Comparison of ENCODE assay signal across 23 cellular contexts in genomic region chr20:4603724-4604123, GRCh38.
DNase-seq lines count a peak whose midpoint lies in the region; ATAC-seq and TF ChIP-seq lines count a peak whose summit lies in the region.
"Had no signal": no experiment of that assay in that cellular context is flagged by ENCODE, and none has a peak within 500 bp of the region (broad histone marks: within the 10 kb centered on the region; RNA-seq: fewer than 3 reads in every experiment).

No MANE protein-coding gene starts in this region.

- no peak for TF ChIP-seq CTCF in left ventricle myocardium inferior (IDR thresholded peaks at IDR 0.05; ENCODE audit: borderline replicate concordance)
- no peak for TF ChIP-seq CTCF in right atrium auricular region (IDR thresholded peaks at IDR 0.05)
- no peak for TF ChIP-seq CTCF in fibroblast of lung (conservative IDR thresholded peaks at IDR 0.05 in 1 of 2, IDR thresholded peaks at IDR 0.05 in 1 of 2; ENCODE audit: low read depth in 1 of 2, low read length in 2 of 2)

- no peak overlapping the region for H3K4me3 Mint-ChIP-seq in activated T-helper 2 cell treated with anti-CD3 and anti-CD28 coated beads, Interferon-gamma antibody, Interleukin-2, Interleukin-4, amounts not matched to agents 10 μg/mL and 5 μg/mL and 100 μg/mL, durations not matched to agents 14 hours and 24 hours and 36 hours (ENCODE audit: low read depth)
- H3K4me3 Mint-ChIP-seq in activated T-helper 1 cell treated with anti-CD3 and anti-CD28 coated beads, Interleukin-12 subunit alpha, Interleukin-12 subunit beta, Interleukin-2, Interleukin-4 antibody, amounts not matched to agents 30 ng/mL and 10 ng/mL and 1 ng/mL, durations not matched to agents 14 hours and 24 hours and 36 hours: no peak overlapping the region
- H3K4me3 Mint-ChIP-seq: activated CD4-positive, alpha-beta T cell treated with anti-CD3 and anti-CD28 coated beads for 36 hours; activated T-cell treated with anti-CD3 and anti-CD28 coated beads, Interleukin-2, amount 50 U/mL, for 72 hours; H9; stimulated activated effector memory CD8-positive, alpha-beta T cell treated with anti-CD3 and anti-CD28 coated beads, Interleukin-12 subunit alpha, Interleukin-12 subunit beta, amount 100 ng/mL, for 72 hours had no signal

- H3K4me1 Mint-ChIP-seq in activated T-helper 2 cell treated with anti-CD3 and anti-CD28 coated beads, Interferon-gamma antibody, Interleukin-2, Interleukin-4, amounts not matched to agents 10 μg/mL and 5 μg/mL and 100 μg/mL, durations not matched to agents 14 hours and 24 hours and 36 hours (ENCODE audit: low read depth): peaks cover 2% of the 10 kb centered on the region
- H3K4me1 Mint-ChIP-seq in activated T-helper 1 cell treated with anti-CD3 and anti-CD28 coated beads, Interleukin-12 subunit alpha, Interleukin-12 subunit beta, Interleukin-2, Interleukin-4 antibody, amounts not matched to agents 30 ng/mL and 10 ng/mL and 1 ng/mL, durations not matched to agents 14 hours and 24 hours and 36 hours (ENCODE audit: low read depth): peaks cover 5% of the 10 kb centered on the region

- H3K27ac Mint-ChIP-seq in activated T-helper 2 cell treated with anti-CD3 and anti-CD28 coated beads, Interferon-gamma antibody, Interleukin-2, Interleukin-4, amounts not matched to agents 10 μg/mL and 5 μg/mL and 100 μg/mL, durations not matched to agents 14 hours and 24 hours and 36 hours: no peak overlapping the region
- no peak overlapping the region for H3K27ac Mint-ChIP-seq in activated T-helper 1 cell treated with anti-CD3 and anti-CD28 coated beads, Interleukin-12 subunit alpha, Interleukin-12 subunit beta, Interleukin-2, Interleukin-4 antibody, amounts not matched to agents 30 ng/mL and 10 ng/mL and 1 ng/mL, durations not matched to agents 14 hours and 24 hours and 36 hours
- H3K27ac Mint-ChIP-seq: activated CD4-positive, alpha-beta T cell treated with anti-CD3 and anti-CD28 coated beads for 36 hours; activated naive CD4-positive, alpha-beta T cell treated with anti-CD3 and anti-CD28 coated beads, Interleukin-2, amount 50 U/mL, for 72 hours; activated T-cell treated with anti-CD3 and anti-CD28 coated beads, Interleukin-2, amount 50 U/mL, for 72 hours; H9; stimulated activated effector memory CD8-positive, alpha-beta T cell treated with anti-CD3 and anti-CD28 coated beads, Interleukin-12 subunit alpha, Interleukin-12 subunit beta, amount 100 ng/mL, for 72 hours had no signal

- no peak for ATAC-seq in GM21529 (IDR thresholded peaks at IDR 0.05; ENCODE audit: unreplicated experiment)
- ATAC-seq: activated CD4-positive, alpha-beta T cell treated with anti-CD3 and anti-CD28 coated beads for 36 hours; activated naive CD4-positive, alpha-beta T cell treated with anti-CD3 and anti-CD28 coated beads, Interleukin-2, amount 50 U/mL, for 72 hours; activated T-cell treated with anti-CD3 and anti-CD28 coated beads, Interleukin-2, amount 50 U/mL, for 72 hours; right cardiac atrium; stimulated activated effector memory CD8-positive, alpha-beta T cell treated with anti-CD3 and anti-CD28 coated beads, Interleukin-12 subunit alpha, Interleukin-12 subunit beta, amount 100 ng/mL, for 72 hours had no signal

- H3K27me3 ChIP-seq in left ventricle myocardium inferior (ENCODE audit: low read depth): peaks cover 7% of the 10 kb centered on the region
- no peaks in the 10 kb centered on the region for H3K27me3 ChIP-seq in right atrium auricular region
- H3K27me3 ChIP-seq in fibroblast of lung (ENCODE audit: control insufficient read depth, insufficient read depth, low read length): no peaks in the 10 kb centered on the region
- H3K27me3 ChIP-seq in rectal smooth muscle tissue (ENCODE audit: control insufficient read depth, insufficient read depth, low read length): no peaks in the 10 kb centered on the region
- H3K27me3 ChIP-seq: thyroid gland had no signal

- H3K9ac ChIP-seq in fibroblast of lung (ENCODE audit: insufficient read depth, low read length) (no peak overlapping the region), rectal smooth muscle tissue (ENCODE audit: low read length) (no peak overlapping the region)

- H3K36me3 Mint-ChIP-seq in activated T-helper 2 cell treated with anti-CD3 and anti-CD28 coated beads, Interferon-gamma antibody, Interleukin-2, Interleukin-4, amounts not matched to agents 10 μg/mL and 5 μg/mL and 100 μg/mL, durations not matched to agents 14 hours and 24 hours and 36 hours (ENCODE audit: low read depth): no peaks in the 10 kb centered on the region
- no peaks in the 10 kb centered on the region for H3K36me3 Mint-ChIP-seq in activated T-helper 1 cell treated with anti-CD3 and anti-CD28 coated beads, Interleukin-12 subunit alpha, Interleukin-12 subunit beta, Interleukin-2, Interleukin-4 antibody, amounts not matched to agents 30 ng/mL and 10 ng/mL and 1 ng/mL, durations not matched to agents 14 hours and 24 hours and 36 hours (ENCODE audit: low read depth)
- H3K36me3 Mint-ChIP-seq: activated naive CD4-positive, alpha-beta T cell treated with anti-CD3 and anti-CD28 coated beads, Interleukin-2, amount 50 U/mL, for 72 hours; stimulated activated effector memory CD8-positive, alpha-beta T cell treated with anti-CD3 and anti-CD28 coated beads, Interleukin-12 subunit alpha, Interleukin-12 subunit beta, amount 100 ng/mL, for 72 hours had no signal

- H3K36me3 ChIP-seq in left ventricle myocardium inferior (no peaks in the 10 kb centered on the region), right atrium auricular region (no peaks in the 10 kb centered on the region), fibroblast of lung (ENCODE audit: control insufficient read depth, insufficient read depth, low read length) (no peaks in the 10 kb centered on the region), rectal smooth muscle tissue (ENCODE audit: control insufficient read depth, insufficient read depth, low read length) (no peaks in the 10 kb centered on the region)
- H3K36me3 ChIP-seq: thyroid gland had no signal

- no peaks in the 10 kb centered on the region for H4K20me1 ChIP-seq in fibroblast of lung (ENCODE audit: control insufficient read depth, extremely low read depth, insufficient read depth, low read length)

- H3K9me3 ChIP-seq in left ventricle myocardium inferior (replicated peaks) (no peaks in the 10 kb centered on the region), right atrium auricular region (no peaks in the 10 kb centered on the region), fibroblast of lung (ENCODE audit: control insufficient read depth, insufficient read depth, low read depth, low read length) (no peaks in the 10 kb centered on the region)
- H3K9me3 ChIP-seq: thyroid gland had no signal

- no peak overlapping the region for H3K4me3 ChIP-seq in left ventricle myocardium inferior
- H3K4me3 ChIP-seq in right atrium auricular region: no peak overlapping the region
- no peak overlapping the region for H3K4me3 ChIP-seq in fibroblast of lung (replicated peaks in 1 of 4; ENCODE audit: control extremely low read depth in 1 of 4, insufficient read depth in 1 of 4, low read depth in 3 of 4, low read length in 4 of 4)
- H3K4me3 ChIP-seq in rectal smooth muscle tissue (ENCODE audit: low read length): no peak overlapping the region
- H3K4me3 ChIP-seq: thyroid gland had no signal

- no peaks in the 10 kb centered on the region for H3K79me2 ChIP-seq in fibroblast of lung (ENCODE audit: control insufficient read depth, insufficient read depth, low read length)

- peaks cover 29% of the 10 kb centered on the region for H3K4me1 ChIP-seq in left ventricle myocardium inferior
- H3K4me1 ChIP-seq in right atrium auricular region: no peaks in the 10 kb centered on the region
- H3K4me1 ChIP-seq in fibroblast of lung (ENCODE audit: control insufficient read depth, extremely low read depth, insufficient read depth, low read length): peaks cover 16% of the 10 kb centered on the region
- peaks cover 33% of the 10 kb centered on the region for H3K4me1 ChIP-seq in rectal smooth muscle tissue (ENCODE audit: control insufficient read depth, insufficient read depth, low read length)

- H3K27me3 Mint-ChIP-seq in activated T-helper 2 cell treated with anti-CD3 and anti-CD28 coated beads, Interferon-gamma antibody, Interleukin-2, Interleukin-4, amounts not matched to agents 10 μg/mL and 5 μg/mL and 100 μg/mL, durations not matched to agents 14 hours and 24 hours and 36 hours (ENCODE audit: low read depth): peaks cover 38% of the 10 kb centered on the region
- H3K27me3 Mint-ChIP-seq in activated T-helper 1 cell treated with anti-CD3 and anti-CD28 coated beads, Interleukin-12 subunit alpha, Interleukin-12 subunit beta, Interleukin-2, Interleukin-4 antibody, amounts not matched to agents 30 ng/mL and 10 ng/mL and 1 ng/mL, durations not matched to agents 14 hours and 24 hours and 36 hours (ENCODE audit: insufficient read depth): peaks cover 36% of the 10 kb centered on the region

- no peak for DNase-seq in left ventricle myocardium inferior
- no peak for DNase-seq in right atrium auricular region (ENCODE audit: low spot score)
- peak; percentile 30 to 87 for DNase-seq in fibroblast of lung (ENCODE audit: low read depth in 2 of 2)
- no peak for DNase-seq in NCI-H1105 treated with DMSO at 0.1 percent for 48 hours (lab: John Stamatoyannopoulos, UW)
- DNase-seq in activated T-helper 2 cell treated with anti-CD3 and anti-CD28 coated beads, Interferon-gamma antibody, Interleukin-2, Interleukin-4, amounts not matched to agents 10 μg/mL and 5 μg/mL and 100 μg/mL, durations not matched to agents 14 hours and 24 hours and 36 hours (ENCODE audit: low spot score): no peak
- no peak for DNase-seq in activated T-helper 1 cell treated with anti-CD3 and anti-CD28 coated beads, Interleukin-12 subunit alpha, Interleukin-12 subunit beta, Interleukin-2, Interleukin-4 antibody, amounts not matched to agents 30 ng/mL and 10 ng/mL and 1 ng/mL, durations not matched to agents 14 hours and 24 hours and 36 hours (ENCODE audit: low spot score)
- DNase-seq: 8988T; activated CD4-positive, alpha-beta T cell treated with anti-CD3 and anti-CD28 coated beads for 36 hours; activated T-cell treated with anti-CD3 and anti-CD28 coated beads, Interleukin-2, amount 50 U/mL, for 72 hours; COR-L47; DND-41; effector memory CD4-positive, alpha-beta T cell; H9; NCI-H146; NCI-H2171 treated with DMSO at 0.1 percent for 48 hours; NCI-H748 treated with DMSO at 0.1 percent for 48 hours; right cardiac atrium; SW 1271; thyroid gland had no signal

- no peak overlapping the region for H2AFZ ChIP-seq in fibroblast of lung (ENCODE audit: low read length)

- no peaks in the 10 kb centered on the region for H3K9me3 Mint-ChIP-seq in activated T-helper 2 cell treated with anti-CD3 and anti-CD28 coated beads, Interferon-gamma antibody, Interleukin-2, Interleukin-4, amounts not matched to agents 10 μg/mL and 5 μg/mL and 100 μg/mL, durations not matched to agents 14 hours and 24 hours and 36 hours
- H3K9me3 Mint-ChIP-seq in activated T-helper 1 cell treated with anti-CD3 and anti-CD28 coated beads, Interleukin-12 subunit alpha, Interleukin-12 subunit beta, Interleukin-2, Interleukin-4 antibody, amounts not matched to agents 30 ng/mL and 10 ng/mL and 1 ng/mL, durations not matched to agents 14 hours and 24 hours and 36 hours: no peaks in the 10 kb centered on the region
- H3K9me3 Mint-ChIP-seq: activated naive CD4-positive, alpha-beta T cell treated with anti-CD3 and anti-CD28 coated beads, Interleukin-2, amount 50 U/mL, for 72 hours; activated T-cell treated with anti-CD3 and anti-CD28 coated beads, Interleukin-2, amount 50 U/mL, for 72 hours; H9; stimulated activated effector memory CD8-positive, alpha-beta T cell treated with anti-CD3 and anti-CD28 coated beads, Interleukin-12 subunit alpha, Interleukin-12 subunit beta, amount 100 ng/mL, for 72 hours had no signal

- H3K27ac ChIP-seq in left ventricle myocardium inferior (replicated peaks) (peak overlapping the region; percentile 26), right atrium auricular region (no peak overlapping the region), fibroblast of lung (ENCODE audit: insufficient read depth, low read length) (peak overlapping the region; percentile 3), rectal smooth muscle tissue (ENCODE audit: low read depth, low read length) (peak overlapping the region; percentile 87)
- H3K27ac ChIP-seq: thyroid gland had no signal

- intact Hi-C loops in left ventricle myocardium inferior (cut with micrococcal nuclease): loop anchor here (2.0 kb wide), 1 partner anchor 117 kb away; the partner anchor contains the start of gene PRND
- intact Hi-C loops in activated T-helper 2 cell treated with anti-CD3 and anti-CD28 coated beads, Interferon-gamma antibody, Interleukin-2, Interleukin-4, amounts not matched to agents 10 μg/mL and 5 μg/mL and 100 μg/mL, durations not matched to agents 14 hours and 24 hours and 36 hours (cut with micrococcal nuclease): loop anchor here (10.0 kb wide), 1 partner anchor 351 kb away; no protein-coding TSS in a partner anchor
- intact Hi-C loops in activated T-helper 1 cell treated with anti-CD3 and anti-CD28 coated beads, Interleukin-12 subunit alpha, Interleukin-12 subunit beta, Interleukin-2, Interleukin-4 antibody, amounts not matched to agents 30 ng/mL and 10 ng/mL and 1 ng/mL, durations not matched to agents 14 hours and 24 hours and 36 hours (cut with micrococcal nuclease): no loop called here

- H3K4me2 ChIP-seq in fibroblast of lung (ENCODE audit: extremely low read depth, insufficient read depth, low read length): peak overlapping the region; percentile 29

Comparison
In these comparisons a context has a peak if more than half of its experiments do, and no peak if none do; other contexts are left out.
1. H3K27ac ChIP-seq: peak in left ventricle myocardium inferior (single experiment), fibroblast of lung (single experiment) and rectal smooth muscle tissue (single experiment); none in right atrium auricular region (0 of 2).
2. DNase-seq: peak in fibroblast of lung (2 of 2); none in left ventricle myocardium inferior (single experiment), right atrium auricular region (single experiment), NCI-H1105 treated with DMSO at 0.1 percent for 48 hours (single experiment), activated T-helper 2 cell treated with anti-CD3 and anti-CD28 coated beads, Interferon-gamma antibody, Interleukin-2, Interleukin-4, amounts not matched to agents 10 μg/mL and 5 μg/mL and 100 μg/mL, durations not matched to agents 14 hours and 24 hours and 36 hours (single experiment) and activated T-helper 1 cell treated with anti-CD3 and anti-CD28 coated beads, Interleukin-12 subunit alpha, Interleukin-12 subunit beta, Interleukin-2, Interleukin-4 antibody, amounts not matched to agents 30 ng/mL and 10 ng/mL and 1 ng/mL, durations not matched to agents 14 hours and 24 hours and 36 hours (single experiment).